Comparison of ENCODE assay signal across 8 cellular contexts in the genomic region with DNA sequence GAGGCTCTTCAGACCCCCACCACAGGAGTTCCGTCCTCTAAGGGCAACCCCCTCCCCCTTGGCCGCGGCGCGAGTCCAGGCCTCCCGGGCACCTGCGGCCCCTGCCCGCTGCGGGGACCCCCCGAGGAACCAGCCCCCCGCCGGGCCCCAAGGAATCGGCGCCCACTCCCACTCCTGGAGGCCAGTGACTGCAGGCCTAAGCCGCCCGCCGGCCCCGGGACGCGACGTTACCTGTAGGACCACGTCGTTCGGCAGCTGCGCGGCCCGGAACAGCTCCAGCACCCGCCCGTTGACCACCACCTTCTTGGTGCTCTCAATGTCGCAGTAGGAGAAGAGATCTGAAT. TPM values are rescaled to one million over a fixed set of nuclear protein-coding genes. Genes with fewer than 3 reads are reported as not detected.
A peak's percentile ranks its signal among the peaks of the same experiment; 100 is the strongest.
DNase-seq lines count a peak whose midpoint lies in the region; ATAC-seq and TF ChIP-seq lines count a peak whose summit lies in the region.

No MANE protein-coding gene starts in this region.

- peak overlapping the region; percentile 51 for H3K27ac ChIP-seq in RWPE2 (ENCODE audit: poor library complexity, severe bottlenecking)
- peak overlapping the region in 1 of 2 donors; percentile 37 for H3K27ac ChIP-seq in ovary

- POLR2A ChIA-PET in activated CD4-positive, alpha-beta T cell treated with anti-CD3 and anti-CD28 coated beads for 36 hours (lab: Charles Lee), result interaction anchor here (1.1 to 1.4 kb wide), 2 partner anchors 12 to 214 kb away, joined by 4 read pairs; a partner anchor contains a TSS

- H3K4me3 ChIP-seq in RWPE2 (ENCODE audit: severe bottlenecking) (peak overlapping the region; percentile 100), fibroblast of pulmonary artery (replicated peaks; ENCODE audit: low read depth, low read length) (peak overlapping the region; percentile 82), ovary (peak overlapping the region; percentile 83)

- no peak for TF ChIP-seq EP300 in ovary (IDR thresholded peaks at IDR 0.05)

- TF ChIP-seq CTCF in RWPE2 (IDR thresholded peaks at IDR 0.05; ENCODE audit: poor library complexity, severe bottlenecking) (no peak), fibroblast of pulmonary artery (IDR thresholded peaks at IDR 0.05; ENCODE audit: low read length, missing control alignments) (no peak), ovary (IDR thresholded peaks at IDR 0.05) (no peak)

- H3K36me3 ChIP-seq in RWPE2 (ENCODE audit: low read depth) (no peaks in the 10 kb centered on the region), ovary (no peaks in the 10 kb centered on the region)

- H3K4me3 Mint-ChIP-seq in activated CD4-positive, alpha-beta T cell treated with anti-CD3 and anti-CD28 coated beads for 36 hours, result peak overlapping the region; percentile 87

- H3K27me3 Mint-ChIP-seq in activated CD4-positive, alpha-beta T cell treated with anti-CD3 and anti-CD28 coated beads for 36 hours, result no peaks in the 10 kb centered on the region

- no peak for ATAC-seq in activated CD4-positive, alpha-beta T cell treated with anti-CD3 and anti-CD28 coated beads for 36 hours
- ATAC-seq in RWPE2 (ENCODE audit: low read depth) (peak; percentile 28; the same call in 2 of the 3 replicates), GM18873 (IDR thresholded peaks at IDR 0.05; ENCODE audit: low FRiP score, unreplicated experiment) (no peak), HG03469 (IDR thresholded peaks at IDR 0.05; ENCODE audit: unreplicated experiment) (no peak)

- peak overlapping the region; percentile 89 for H3K27ac Mint-ChIP-seq in activated CD4-positive, alpha-beta T cell treated with anti-CD3 and anti-CD28 coated beads for 36 hours

- CTCF ChIA-PET in activated CD4-positive, alpha-beta T cell treated with anti-CD3 and anti-CD28 coated beads for 36 hours (lab: Charles Lee), result interaction anchor here (0.7 to 3.3 kb wide), 7 partner anchors 10 to 172 kb away, joined by 3 to 18 read pairs (median 4); no protein-coding TSS in a partner anchor

- 1 to 2% (median 1%) methylated on average over 23 to 30 of the region's 30 CpGs for WGBS in ovary, 3 donors

- peaks cover 20% of the 10 kb centered on the region for H3K4me1 ChIP-seq in RWPE2 (ENCODE audit: insufficient read depth, poor library complexity, severe bottlenecking)
- H3K4me1 ChIP-seq in ovary (ENCODE audit: insufficient read depth), result peaks cover 6% of the 10 kb centered on the region

- peaks cover 6% of the 10 kb centered on the region for H3K4me1 Mint-ChIP-seq in activated CD4-positive, alpha-beta T cell treated with anti-CD3 and anti-CD28 coated beads for 36 hours

- intact Hi-C loops in activated CD4-positive, alpha-beta T cell treated with anti-CD3 and anti-CD28 coated beads for 36 hours (cut with DNase I, micrococcal nuclease), result loop anchor here (2.0 to 10.0 kb wide), 6 partner anchors 40 to 582 kb away; a partner anchor contains a TSS
- intact Hi-C loops in ovary (cut with DNase I), result loop anchor here in 3 of 4 donors (5.0 to 10.0 kb wide), 2 partner anchors 170 to 172 kb away; no protein-coding TSS in a partner anchor

- H3K9me3 ChIP-seq in RWPE2 (ENCODE audit: severe bottlenecking) (no peaks in the 10 kb centered on the region), ovary (no peaks in the 10 kb centered on the region)

- no peak for DNase-seq in activated CD4-positive, alpha-beta T cell treated with anti-CD3 and anti-CD28 coated beads for 36 hours
- DNase-seq in activated CD4-positive, alpha-beta T cell treated with anti-CD3 and anti-CD28 coated beads for 4 hours, result no peak
- DNase-seq in RWPE2 (ENCODE audit: low spot score) (peak; percentile 60), fibroblast of pulmonary artery (ENCODE audit: low read depth) (no peak), ovary (peak in 3 of 5 donors; percentile 22 to 51 (median 40)), H4 (ENCODE audit: low spot score) (no peak)

- no peaks in the 10 kb centered on the region for H3K9me3 Mint-ChIP-seq in activated CD4-positive, alpha-beta T cell treated with anti-CD3 and anti-CD28 coated beads for 36 hours (ENCODE audit: low read depth)

- H3K27me3 ChIP-seq in RWPE2 (ENCODE audit: insufficient read depth, poor library complexity, severe bottlenecking) (no peaks in the 10 kb centered on the region), ovary (no peaks in the 10 kb centered on the region)

- peaks cover 2% of the 10 kb centered on the region for H3K36me3 Mint-ChIP-seq in activated CD4-positive, alpha-beta T cell treated with anti-CD3 and anti-CD28 coated beads for 36 hours (ENCODE audit: low read depth)

- TF ChIP-seq POLR2A in ovary (IDR thresholded peaks at IDR 0.05), result no peak

RNA-seq across cellular contexts. Expression of a gene that starts 0.8 kb away (rescaled TPM):
- 10 to 100 TPM; 60.3 to 90.9 TPM for total RNA-seq in activated CD4-positive, alpha-beta T cell treated with anti-CD3 and anti-CD28 coated beads for 36 hours
- 10 to 100 TPM; 36.0 to 65.6 (median 44.5) TPM for total RNA-seq in ovary
- 10 to 100 TPM; 20.4 to 41.0 TPM for polyA plus RNA-seq in ovary
- total RNA-seq in H4 (2014; rRNA removed; shearing (Covaris generic)), result 19.7 and 25.1 TPM in 2 replicates

RNA-seq across cellular contexts. Expression of a gene that starts 41.3 kb away (rescaled TPM):
- 100 to 1,000 TPM in 1 of 2 experiments, 10 to 100 TPM in 1; 92.5 to 180 TPM for total RNA-seq in activated CD4-positive, alpha-beta T cell treated with anti-CD3 and anti-CD28 coated beads for 36 hours
- 10 to 100 TPM in 1 of 7 donors, 1 to 10 TPM in 6; 1.7 to 21.9 (median 5.2) TPM for total RNA-seq in ovary
- polyA plus RNA-seq in ovary, result 10 to 100 TPM in 1 of 2 donors, 1 to 10 TPM in 1; 9.6 to 23.5 TPM
- 53.1 and 68.9 TPM in 2 replicates for total RNA-seq in H4 (2014; rRNA removed; shearing (Covaris generic))

Comparison
In these comparisons a context has a peak if more than half of its experiments do, and no peak if none do; other contexts are left out.
1. DNase-seq: peak in RWPE2 (single experiment) and ovary (3 of 5); none in activated CD4-positive, alpha-beta T cell treated with anti-CD3 and anti-CD28 coated beads for 36 hours (single experiment), activated CD4-positive, alpha-beta T cell treated with anti-CD3 and anti-CD28 coated beads for 4 hours (0 of 2), fibroblast of pulmonary artery (single experiment) and H4 (single experiment).
2. Peak in every context shown above with its lines, with median percentiles within 50 percentile points of each other: H3K4me3 ChIP-seq.